16 cellular contexts compared by ENCODE assay signal in the genomic region with DNA sequence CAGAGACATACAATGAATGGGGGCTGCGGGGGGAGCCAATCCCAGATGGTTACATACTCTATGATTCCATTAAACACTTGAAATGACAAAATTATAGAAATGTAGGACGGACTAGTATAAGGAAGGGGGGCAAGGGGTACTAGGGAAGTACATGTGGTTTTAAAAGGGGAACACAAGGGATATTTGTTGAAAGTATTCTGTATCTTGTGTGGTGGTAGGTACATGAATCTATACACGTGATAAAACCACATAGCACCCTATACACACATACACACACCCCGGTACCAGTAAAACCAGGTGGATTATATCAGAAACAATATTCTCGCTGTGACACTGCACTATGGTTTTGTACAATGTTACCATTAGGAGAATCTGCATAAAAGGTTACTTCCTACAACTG.
"Had no signal": no experiment of that assay in that cellular context is flagged by ENCODE, and none has a peak within 500 bp of the region (broad histone marks: within the 10 kb centered on the region; RNA-seq: fewer than 3 reads in every experiment).

No MANE protein-coding gene starts in this region.

- DNase-seq: activated CD4-positive, CD25-positive, alpha-beta regulatory T cell treated with anti-CD3 and anti-CD28 coated beads, Interleukin-2, amount 50 U/mL, for 72 hours; activated CD8-positive, alpha-beta memory T cell treated with anti-CD3 and anti-CD28 coated beads for 24 hours; activated gamma-delta T cell treated with Interleukin-2 at 50 U/mL for 16 hours; amygdala; caudate nucleus; lower lobe of right lung; stomach; T1000; testis; upper lobe of left lung had no signal

- H3K27ac ChIP-seq: body of pancreas, lower lobe of right lung, psoas muscle, SK-N-MC, stomach, testis, upper lobe of left lung had no signal

- H3K27me3 ChIP-seq: body of pancreas, stomach, testis, upper lobe of left lung had no signal

- ATAC-seq: body of pancreas, esophagus mucosa, left colon, lower lobe of right lung, sciatic nerve had no signal

- H3K9me3 ChIP-seq: body of pancreas, testis had no signal
